Comparison of ENCODE assay signal across 7 cellular contexts in genomic region chr5:157908459-157908858, GRCh38.
"Had no signal": no experiment of that assay in that cellular context is flagged by ENCODE, and none has a peak within 500 bp of the region (broad histone marks: within the 10 kb centered on the region; RNA-seq: fewer than 3 reads in every experiment).

No MANE protein-coding gene starts in this region.

- ATAC-seq: HepG2 had no signal

- H3K27me3 Mint-ChIP-seq: IgD-negative memory B cell had no signal

- H3K27ac Mint-ChIP-seq: IgD-negative memory B cell had no signal

- H3K9me3 Mint-ChIP-seq: H9, IgD-negative memory B cell had no signal

- H3K4me3 ChIP-seq: GM23248 had no signal

- H2AFZ ChIP-seq: GM23248 had no signal

- H3K4me3 Mint-ChIP-seq: H9, IgD-negative memory B cell had no signal

- H3K27ac ChIP-seq: GM23248, HL-60 had no signal

- H3K36me3 Mint-ChIP-seq: IgD-negative memory B cell had no signal

- DNase-seq: GM23248, H9, HCEC 1CT, KBM-7 had no signal
